Comparison of ENCODE assay signal across 24 cellular contexts in the genomic region with DNA sequence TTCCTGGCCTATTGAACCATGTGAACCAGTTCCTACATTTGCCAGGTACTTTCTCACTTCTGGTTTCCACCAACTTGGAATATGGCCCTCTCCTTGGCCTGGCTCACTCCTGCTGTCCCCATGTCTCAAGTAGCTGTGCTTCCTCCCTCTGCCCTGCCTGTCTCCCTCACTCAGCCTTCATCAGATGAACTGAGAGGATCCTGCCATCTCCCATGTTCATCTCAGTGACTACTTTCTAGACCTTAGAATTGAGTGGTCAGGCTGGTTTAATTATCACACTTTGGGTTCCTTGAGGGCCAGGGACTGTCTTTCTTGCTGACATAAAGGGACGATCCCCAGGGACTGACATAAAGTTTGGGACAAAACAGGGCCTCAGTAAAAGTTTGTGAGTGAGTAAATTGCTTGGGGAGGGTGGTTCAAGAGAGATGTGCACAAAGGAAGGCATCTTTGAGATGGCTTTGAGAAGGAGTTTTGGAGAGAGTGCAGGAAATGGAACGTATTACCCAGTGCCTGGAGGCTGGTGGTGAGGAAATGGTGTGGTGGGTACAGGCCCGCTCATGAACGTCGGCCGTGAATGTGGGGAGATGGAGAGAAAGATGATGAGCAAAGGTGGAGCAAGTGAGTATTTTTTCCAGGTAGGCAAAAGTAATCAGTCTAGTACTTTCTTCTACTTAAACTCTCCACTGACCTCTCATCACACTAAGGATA. TPM values are rescaled to one million over a fixed set of nuclear protein-coding genes. Genes with fewer than 3 reads are reported as not detected.
DNase-seq lines count a peak whose midpoint lies in the region; ATAC-seq and TF ChIP-seq lines count a peak whose summit lies in the region.
"Had no signal": no experiment of that assay in that cellular context is flagged by ENCODE, and none has a peak within 500 bp of the region (broad histone marks: within the 10 kb centered on the region; RNA-seq: fewer than 3 reads in every experiment).

No MANE protein-coding gene starts in this region.

- ATAC-seq in CD8-positive, alpha-beta T cell = peak; percentile 56
- ATAC-seq in effector memory CD8-positive, alpha-beta T cell (replicated peaks) = peak; percentile 74
- ATAC-seq in HG03469 (IDR thresholded peaks at IDR 0.05; ENCODE audit: unreplicated experiment) = no peak
- ATAC-seq in GM23338 = no peak
- ATAC-seq: heart left ventricle, left lobe of liver had no signal

- H3K79me2 ChIP-seq in Loucy (ENCODE audit: insufficient read depth, low read length) (no peaks in the 10 kb centered on the region), GM23338 (replicated peaks; ENCODE audit: insufficient read depth) (no peaks in the 10 kb centered on the region; the same call in 1 of the 2 replicates)

- peaks cover 55% of the 10 kb centered on the region for H3K4me1 Mint-ChIP-seq in CD8-positive, alpha-beta T cell (ENCODE audit: low read depth)
- H3K4me1 Mint-ChIP-seq in effector memory CD8-positive, alpha-beta T cell (ENCODE audit: low read depth in 2 of 2) = peaks cover 36 to 42% of the 10 kb centered on the region in 2 donors
- H3K4me1 Mint-ChIP-seq in osteocyte (ENCODE audit: unreplicated experiment) = peaks cover 39% of the 10 kb centered on the region
- peaks cover 10% of the 10 kb centered on the region; the same call in 2 of the 3 replicates for H3K4me1 Mint-ChIP-seq in GM23338

- no peak for DNase-seq in CD8-positive, alpha-beta T cell
- no peak for DNase-seq in effector memory CD8-positive, alpha-beta T cell
- DNase-seq in osteocyte (ENCODE audit: extremely low spot score, unreplicated experiment) (no peak), RWPE1 (ENCODE audit: low spot score) (no peak), OCI-M1 (lab: John Stamatoyannopoulos, UW) (no peak), GM23338 (ENCODE audit: low spot score) (no peak)
- DNase-seq: activated CD4-positive, CD25-positive, alpha-beta regulatory T cell treated with anti-CD3 and anti-CD28 coated beads, Interleukin-2, amount 50 U/mL, for 72 hours; activated effector memory CD4-positive, alpha-beta T cell treated with Interleukin-2 at 50 U/mL for 16 hours; amygdala; heart left ventricle; Kasumi-1; NCI-H1092; NCI-H1930; NCI-H226; NCI-H82; Right ventricle myocardium superior; small intestine; stimulated activated CD4-positive, alpha-beta T cell treated with anti-CD3 and anti-CD28 coated beads, Interleukin-2, amount 100 ng/mL, for 48 hours; stimulated activated naive CD4-positive, alpha-beta T cell; SW 1271; thyroid gland had no signal

- peaks cover 27% of the 10 kb centered on the region for H3K4me1 ChIP-seq in CD8-positive, alpha-beta T cell (ENCODE audit: insufficient read depth, low read length)
- peaks cover 20% of the 10 kb centered on the region for H3K4me1 ChIP-seq in Loucy (ENCODE audit: insufficient read depth, low read length, poor library complexity, severe bottlenecking)
- peaks cover 5% of the 10 kb centered on the region; the same call in 1 of the 2 replicates for H3K4me1 ChIP-seq in GM23338 (ENCODE audit: insufficient read depth)

- H3K27me3 Mint-ChIP-seq in CD8-positive, alpha-beta T cell (ENCODE audit: low read depth) = no peaks in the 10 kb centered on the region
- no peaks in the 10 kb centered on the region for H3K27me3 Mint-ChIP-seq in effector memory CD8-positive, alpha-beta T cell
- H3K27me3 Mint-ChIP-seq in osteocyte (ENCODE audit: unreplicated experiment) (no peaks in the 10 kb centered on the region), GM23338 (ENCODE audit: insufficient read depth, low read depth, poor library complexity) (peaks cover 2% of the 10 kb centered on the region)

- H2AFZ ChIP-seq in Loucy (ENCODE audit: low read length) = no peak overlapping the region; the same call in 1 of the 2 replicates
- H2AFZ ChIP-seq in GM23338 = no peak overlapping the region

- CTCF ChIA-PET in CD8-positive, alpha-beta T cell (lab: Charles Lee) = no interaction called here
- CTCF ChIA-PET in RWPE1 (lab: Yijun Ruan, JAX) = no interaction called here

- H3K4me3 Mint-ChIP-seq in CD8-positive, alpha-beta T cell = no peak overlapping the region
- peak overlapping the region in 1 of 2 donors; percentile 9 for H3K4me3 Mint-ChIP-seq in effector memory CD8-positive, alpha-beta T cell
- H3K4me3 Mint-ChIP-seq in osteocyte (ENCODE audit: unreplicated experiment) (no peak overlapping the region), GM23338 (no peak overlapping the region)

- H3K9me3 ChIP-seq in CD8-positive, alpha-beta T cell (ENCODE audit: low read length) = no peaks in the 10 kb centered on the region
- H3K9me3 ChIP-seq in Loucy (ENCODE audit: insufficient read depth, low read depth, low read length) = peaks cover 5% of the 10 kb centered on the region; the same call in 1 of the 2 replicates
- H3K9me3 ChIP-seq: thyroid gland had no signal

- H3K9me2 ChIP-seq in Loucy (replicated peaks; ENCODE audit: low read depth, low read length) = no peaks in the 10 kb centered on the region
- H3K9me2 ChIP-seq in GM23338 (ENCODE audit: insufficient read depth) = peaks cover 8% of the 10 kb centered on the region; the same call in 1 of the 2 replicates

- H3K27ac Mint-ChIP-seq in CD8-positive, alpha-beta T cell = peak overlapping the region; percentile 71
- peak overlapping the region in 1 of 2 donors; percentile 62 for H3K27ac Mint-ChIP-seq in effector memory CD8-positive, alpha-beta T cell
- peak overlapping the region; percentile 50 for H3K27ac Mint-ChIP-seq in osteocyte (ENCODE audit: unreplicated experiment)
- no peak overlapping the region for H3K27ac Mint-ChIP-seq in GM23338

- H3K27ac ChIP-seq in CD8-positive, alpha-beta T cell (ENCODE audit: low read depth, low read length) = no peak overlapping the region
- H3K27ac ChIP-seq in RWPE1 (no peak overlapping the region), GM23338 (ENCODE audit: low read depth) (no peak overlapping the region)
- H3K27ac ChIP-seq: heart left ventricle, thyroid gland had no signal

- peaks cover 8% of the 10 kb centered on the region for H3K9me3 Mint-ChIP-seq in CD8-positive, alpha-beta T cell
- peaks cover 3 to 8% of the 10 kb centered on the region in 2 donors for H3K9me3 Mint-ChIP-seq in effector memory CD8-positive, alpha-beta T cell
- H3K9me3 Mint-ChIP-seq in osteocyte (ENCODE audit: unreplicated experiment) = peaks cover 14% of the 10 kb centered on the region
- peaks cover 26% of the 10 kb centered on the region for H3K9me3 Mint-ChIP-seq in GM23338

- TF ChIP-seq CTCF in CD8-positive, alpha-beta T cell (IDR thresholded peaks at IDR 0.05) = no peak
- no peak for TF ChIP-seq CTCF in Loucy (conservative IDR thresholded peaks at IDR 0.05; ENCODE audit: low read length)
- TF ChIP-seq CTCF in osteocyte (IDR thresholded peaks at IDR 0.05) = no peak
- no peak for TF ChIP-seq CTCF in RWPE1 (conservative IDR thresholded peaks at IDR 0.05; ENCODE audit: low read depth)
- no peak for TF ChIP-seq CTCF in GM23338 (conservative IDR thresholded peaks at IDR 0.05; ENCODE audit: low read depth in 2 of 2)

- no peak overlapping the region for H3K4me3 ChIP-seq in CD8-positive, alpha-beta T cell (ENCODE audit: low read depth, low read length)
- H3K4me3 ChIP-seq in Loucy (ENCODE audit: low read length, poor library complexity, severe bottlenecking) (no peak overlapping the region), GM23338 (no peak overlapping the region)
- H3K4me3 ChIP-seq: heart left ventricle, thyroid gland had no signal

- H3K36me3 ChIP-seq in CD8-positive, alpha-beta T cell (ENCODE audit: insufficient read depth, low read length) = no peaks in the 10 kb centered on the region
- H3K36me3 ChIP-seq in Loucy (ENCODE audit: insufficient read depth, low read length) (no peaks in the 10 kb centered on the region), GM23338 (ENCODE audit: insufficient read depth) (peaks cover 9% of the 10 kb centered on the region; the same call in 1 of the 2 replicates)
- H3K36me3 ChIP-seq: heart left ventricle, thyroid gland had no signal

- no peaks in the 10 kb centered on the region for H3K27me3 ChIP-seq in CD8-positive, alpha-beta T cell (ENCODE audit: insufficient read depth, low read length)
- H3K27me3 ChIP-seq in Loucy (ENCODE audit: insufficient read depth, low read length, poor library complexity, severe bottlenecking) (no peaks in the 10 kb centered on the region), GM23338 (ENCODE audit: insufficient read depth) (no peaks in the 10 kb centered on the region)
- H3K27me3 ChIP-seq: heart left ventricle, thyroid gland had no signal

- no peaks in the 10 kb centered on the region for H3F3A ChIP-seq in Loucy (ENCODE audit: low read depth)
- H3F3A ChIP-seq in GM23338 (replicated peaks; ENCODE audit: low read depth) = no peaks in the 10 kb centered on the region

- POLR2A ChIA-PET in CD8-positive, alpha-beta T cell (lab: Charles Lee) = interaction anchor here (0.7 kb wide), 1 partner anchor 313 kb away, joined by 3 read pairs; no protein-coding TSS in a partner anchor
- POLR2A ChIA-PET in RWPE1 (lab: Yijun Ruan, JAX; ENCODE audit: low non-redundant PET) = no interaction called here

- H4K20me1 ChIP-seq in Loucy (ENCODE audit: insufficient read depth, low read length, poor library complexity, severe bottlenecking) (no peaks in the 10 kb centered on the region), GM23338 (replicated peaks; ENCODE audit: insufficient read depth) (0 out of 2 replicates have a peak, but pooled peaks cover 2% of the 10 kb centered on the region)

- H3K9ac ChIP-seq in Loucy (ENCODE audit: low read depth, low read length, poor library complexity, severe bottlenecking) = no peak overlapping the region

- peaks cover 60% of the 10 kb centered on the region for H3K36me3 Mint-ChIP-seq in CD8-positive, alpha-beta T cell
- H3K36me3 Mint-ChIP-seq in effector memory CD8-positive, alpha-beta T cell (ENCODE audit: insufficient read depth) = peaks cover 14% of the 10 kb centered on the region
- H3K36me3 Mint-ChIP-seq in osteocyte (ENCODE audit: unreplicated experiment) = peaks cover 5% of the 10 kb centered on the region
- peaks cover 28% of the 10 kb centered on the region for H3K36me3 Mint-ChIP-seq in GM23338 (ENCODE audit: low read depth)

- peak overlapping the region; percentile 28 for H3K4me2 ChIP-seq in Loucy (ENCODE audit: low read depth, low read length, poor library complexity, severe bottlenecking)
- H3K4me2 ChIP-seq in GM23338 = no peak overlapping the region

- intact Hi-C loops in CD8-positive, alpha-beta T cell (cut with DNase I, micrococcal nuclease) = no loop called here

TF ChIP-seq in GM23338, 12 proteins besides CTCF, POLR2A, EP300 and RAD21 (continues in another document):
- TF ChIP-seq JUNB (IDR thresholded peaks at IDR 0.05; ENCODE audit: unreplicated experiment) (no peak), CREB1 (CRISPR knock-in tag; IDR thresholded peaks at IDR 0.05; ENCODE audit: low read depth) (no peak)

RNA-seq across cellular contexts. Expression of a gene that starts 20.8 kb away (rescaled TPM):
- 100 to 1,000 TPM; 118 to 122 TPM for total RNA-seq in CD8-positive, alpha-beta T cell
- total RNA-seq in osteocyte = 24.7 and 28.9 TPM in 2 replicates
- 30.4 and 34.1 TPM in 2 replicates for total RNA-seq in GM23338 (2014; rRNA removed; shearing (Covaris generic))
- polyA plus RNA-seq in GM23338 (2016; fragmentation: Nextera tagmentation; extraction: Ambion mirVana) = 6.9 and 7.1 TPM in 2 replicates

Comparison
In these comparisons a context has a peak if more than half of its experiments do, and no peak if none do; other contexts are left out.
1. ATAC-seq: peak in CD8-positive, alpha-beta T cell (single experiment) and effector memory CD8-positive, alpha-beta T cell (single experiment); none in HG03469 (single experiment) and GM23338 (single experiment).